In genomic region chr19:50517704-50518075, GRCh38 we compare ENCODE assay signal across 1 cellular context.
TF ChIP-seq lines count a peak whose summit lies in the region.

No MANE protein-coding gene starts in this region.

TF ChIP-seq in H1, 55 proteins besides CTCF, POLR2A, EP300 and RAD21:
- TF ChIP-seq EGR1 (IDR thresholded peaks at IDR 0.05; ENCODE audit: borderline replicate concordance, low read depth, low read length) (0 out of 2 replicates have a peak, but pooled peaks have one; percentile 15), POU5F1 (IDR thresholded peaks at IDR 0.05; ENCODE audit: low read depth, low read length) (no peak), ZNF274 (IDR thresholded peaks at IDR 0.05; ENCODE audit: borderline replicate concordance, extremely low read depth, low read length) (no peak), NANOG (IDR thresholded peaks at IDR 0.05; ENCODE audit: insufficient read depth, low read depth, low read length, poor library complexity, severe bottlenecking) (no peak)
